In the genomic region with DNA sequence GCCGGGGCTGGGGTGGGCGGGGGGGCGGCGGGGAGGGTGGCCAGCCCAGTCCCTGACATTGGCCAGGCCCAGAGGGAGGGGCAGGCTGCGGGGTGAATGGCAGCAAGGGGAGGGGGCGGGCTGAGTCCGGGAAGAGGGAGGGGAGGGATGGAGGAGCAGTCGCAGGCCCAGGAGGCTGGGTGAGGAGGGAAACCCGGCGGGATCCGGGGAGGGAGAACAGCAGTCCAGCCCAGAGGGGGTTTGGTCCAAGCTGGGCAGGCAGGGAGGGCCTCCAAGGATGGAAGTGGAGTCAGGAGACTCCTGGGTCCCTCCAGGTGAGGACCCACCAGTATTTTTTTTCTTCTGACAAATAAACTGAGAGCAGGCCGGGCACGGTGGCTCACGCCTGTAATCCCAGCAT, we compare ENCODE assay signal across 8 cellular contexts. TPM values are rescaled to one million over a fixed set of nuclear protein-coding genes. Genes with fewer than 3 reads are reported as not detected.
A peak's percentile ranks its signal among the peaks of the same experiment; 100 is the strongest.
DNase-seq lines count a peak whose midpoint lies in the region; FAIRE-seq and TF ChIP-seq lines count a peak whose summit lies in the region.
"Had no signal": no experiment of that assay in that cellular context is flagged by ENCODE, and none has a peak within 500 bp of the region (broad histone marks: within the 10 kb centered on the region; RNA-seq: fewer than 3 reads in every experiment).

No MANE protein-coding gene starts in this region.

- TF ChIP-seq EP300 in sigmoid colon (IDR thresholded peaks at IDR 0.05) = no peak

- intact Hi-C loops in esophagus squamous epithelium (cut with DNase I) (no loop called here), sigmoid colon (cut with DNase I) (no loop called here)

- TF ChIP-seq CTCF in esophagus squamous epithelium (IDR thresholded peaks at IDR 0.05) (no peak), sigmoid colon (IDR thresholded peaks at IDR 0.05) (no peak)

- TF ChIP-seq POLR2A in esophagus squamous epithelium (IDR thresholded peaks at IDR 0.05) (no peak), sigmoid colon (IDR thresholded peaks at IDR 0.05) (no peak)

- H3K27ac ChIP-seq in esophagus squamous epithelium (no peak overlapping the region), sigmoid colon (no peak overlapping the region)
- H3K27ac ChIP-seq: VCaP had no signal

- H3K27me3 ChIP-seq in esophagus squamous epithelium (peaks cover 5 to 79% (median 10%) of the 10 kb centered on the region in 4 donors), sigmoid colon (peaks cover 9 to 64% (median 37%) of the 10 kb centered on the region in 3 donors)

- FAIRE-seq in HTR-8/SVneo (lab: Jason Lieb, UNC) = peak; percentile 93

- no peaks in the 10 kb centered on the region for H3K9me3 ChIP-seq in esophagus squamous epithelium
- H3K9me3 ChIP-seq in sigmoid colon = no peaks in the 10 kb centered on the region

- H3K36me3 ChIP-seq in esophagus squamous epithelium (no peaks in the 10 kb centered on the region), sigmoid colon (no peaks in the 10 kb centered on the region)

- peak overlapping the region in 3 of 4 donors; percentile 18 to 57 (median 35) for H3K4me3 ChIP-seq in esophagus squamous epithelium
- peak overlapping the region in 3 of 4 donors; percentile 14 to 45 (median 43) for H3K4me3 ChIP-seq in sigmoid colon

- H3K4me1 ChIP-seq in esophagus squamous epithelium (peaks cover 6 to 11% (median 8%) of the 10 kb centered on the region in 3 donors), sigmoid colon (peaks cover 0 to 12% (median 10%) of the 10 kb centered on the region in 4 donors)

- peak; percentile 98 for DNase-seq in HTR-8/SVneo (ENCODE audit: insufficient read length, low spot score)
- DNase-seq in NCI-H345 treated with DMSO at 0.1 percent for 48 hours (lab: John Stamatoyannopoulos, UW; ENCODE audit: unreplicated experiment) = peak; percentile 42
- DNase-seq in esophagus squamous epithelium (lab: John Stamatoyannopoulos, UW) = no peak
- DNase-seq in sigmoid colon = no peak
- no peak for DNase-seq in mucosa of gallbladder (ENCODE audit: low spot score)
- DNase-seq in RKO (ENCODE audit: low spot score) = no peak
- no peak for DNase-seq in T-helper 2 cell

- WGBS in esophagus squamous epithelium, 2 donors = 25 to 33% methylated on average over 8 of the region's 14 CpGs
- WGBS in sigmoid colon, 2 donors = 15 to 19% methylated on average over 14 of the region's 14 CpGs

RNA-seq across cellular contexts. Expression of a gene that starts 14.4 kb away (rescaled TPM):
- total RNA-seq in esophagus squamous epithelium (1 to 10 TPM in 1 of 4 donors, under 1 TPM in 2, not detected in 1; 0.38 to 1.1 (median 0.44) TPM), sigmoid colon (not detected), mucosa of gallbladder (0.86 TPM)
- under 1 TPM in 2 of 3 donors, not detected in 1; 0.23 to 0.39 TPM for polyA plus RNA-seq in sigmoid colon

RNA-seq across cellular contexts. Expression of a gene that starts 40.4 kb away (rescaled TPM):
- total RNA-seq in esophagus squamous epithelium (10 to 100 TPM in 3 of 4 donors, 1 to 10 TPM in 1; 9.4 to 29.4 (median 23.0) TPM), sigmoid colon (10 to 100 TPM; 51.0 to 73.6 (median 61.8) TPM), mucosa of gallbladder (64.9 TPM)
- polyA plus RNA-seq in sigmoid colon = 10 to 100 TPM; 32.4 to 38.8 (median 33.6) TPM

RNA-seq across cellular contexts. Expression of a gene that starts 52.9 kb away (rescaled TPM):
- total RNA-seq in esophagus squamous epithelium (10 to 100 TPM in 3 of 4 donors, 1 to 10 TPM in 1; 9.2 to 21.9 (median 14.8) TPM), sigmoid colon (10 to 100 TPM; 16.3 to 30.2 (median 23.1) TPM), mucosa of gallbladder (32.1 TPM)
- polyA plus RNA-seq in sigmoid colon = 10 to 100 TPM; 10.4 to 18.1 (median 13.2) TPM

RNA-seq across cellular contexts. Expression of a gene that starts 52.9 kb away (rescaled TPM):
- total RNA-seq in esophagus squamous epithelium = 10 to 100 TPM; 53.4 to 92.3 (median 65.8) TPM
- total RNA-seq in sigmoid colon = 10 to 100 TPM; 42.4 to 72.0 (median 60.5) TPM
- 100 to 1,000 TPM in 1 of 3 donors, 10 to 100 TPM in 2; 59.9 to 136 (median 80.5) TPM for polyA plus RNA-seq in sigmoid colon
- total RNA-seq in mucosa of gallbladder = 188 TPM

Comparison
In these comparisons a context has a peak if more than half of its experiments do, and no peak if none do; other contexts are left out.
1. DNase-seq: peak in HTR-8/SVneo (single experiment) and NCI-H345 treated with DMSO at 0.1 percent for 48 hours (single experiment); none in esophagus squamous epithelium (single experiment), sigmoid colon (single experiment), mucosa of gallbladder (single experiment), RKO (single experiment) and T-helper 2 cell (0 of 5).